28 cellular contexts compared by ENCODE assay signal in genomic region chr1:214435867-214436266, GRCh38.
"Had no signal": no experiment of that assay in that cellular context is flagged by ENCODE, and none has a peak within 500 bp of the region (broad histone marks: within the 10 kb centered on the region; RNA-seq: fewer than 3 reads in every experiment).

No MANE protein-coding gene starts in this region.

- H3K27ac ChIP-seq: brain microvascular endothelial cell, colonic mucosa, epithelial cell of prostate, esophagus squamous epithelium, gastroesophageal sphincter, WERI-Rb-1 had no signal

- H3K36me3 ChIP-seq: brain microvascular endothelial cell, colonic mucosa, esophagus squamous epithelium, gastroesophageal sphincter, WERI-Rb-1 had no signal

- H3K4me3 ChIP-seq: colonic mucosa, esophagus squamous epithelium, gastroesophageal sphincter had no signal

- H3K9me3 ChIP-seq: colonic mucosa, esophagus squamous epithelium, gastroesophageal sphincter had no signal

- H3K4me3 Mint-ChIP-seq: activated B cell treated with CpG ODN at 0.5 μM for 24 hours; activated CD4-positive, alpha-beta memory T cell treated with anti-CD3 and anti-CD28 coated beads, Interleukin-2, amount 10 ng/mL, durations not matched to agents 7 days and 5 days; activated CD4-positive, alpha-beta T cell treated with anti-CD3 and anti-CD28 coated beads, Interleukin-2, amount 10 ng/mL, durations not matched to agents 7 days and 5 days; activated naive CD4-positive, alpha-beta T cell treated with anti-CD3 and anti-CD28 coated beads, Interleukin-2, amount 10 ng/mL, durations not matched to agents 7 days and 5 days; activated naive CD8-positive, alpha-beta T cell; activated T-cell treated with anti-CD3 and anti-CD28 coated beads, Interleukin-2, amount 50 U/mL, for 4 hours; activated T-helper 17 cell treated with anti-CD3 and anti-CD28 coated beads, Interleukin-2, amount 50 U/mL, for 72 hours had no signal

- H3K27me3 ChIP-seq: brain microvascular endothelial cell, colonic mucosa, esophagus squamous epithelium, gastroesophageal sphincter had no signal

- H3K27ac Mint-ChIP-seq: activated B cell treated with CpG ODN at 0.5 μM for 24 hours; activated CD4-positive, alpha-beta memory T cell treated with anti-CD3 and anti-CD28 coated beads, Interleukin-2, amount 10 ng/mL, durations not matched to agents 7 days and 5 days; activated CD4-positive, alpha-beta T cell treated with anti-CD3 and anti-CD28 coated beads, Interleukin-2, amount 10 ng/mL, durations not matched to agents 7 days and 5 days; activated naive CD4-positive, alpha-beta T cell treated with anti-CD3 and anti-CD28 coated beads, Interleukin-2, amount 10 ng/mL, durations not matched to agents 7 days and 5 days; activated naive CD8-positive, alpha-beta T cell; activated T-helper 17 cell treated with anti-CD3 and anti-CD28 coated beads, Interleukin-2, amount 50 U/mL, for 72 hours had no signal

- H3K27me3 Mint-ChIP-seq: activated CD4-positive, alpha-beta memory T cell treated with anti-CD3 and anti-CD28 coated beads, Interleukin-2, amount 10 ng/mL, durations not matched to agents 7 days and 5 days; activated CD4-positive, alpha-beta T cell treated with anti-CD3 and anti-CD28 coated beads, Interleukin-2, amount 10 ng/mL, durations not matched to agents 7 days and 5 days; activated naive CD4-positive, alpha-beta T cell treated with anti-CD3 and anti-CD28 coated beads, Interleukin-2, amount 10 ng/mL, durations not matched to agents 7 days and 5 days had no signal

- H3K9me3 Mint-ChIP-seq: activated B cell treated with CpG ODN at 0.5 μM for 24 hours; activated naive CD4-positive, alpha-beta T cell treated with anti-CD3 and anti-CD28 coated beads, Interleukin-2, amount 10 ng/mL, durations not matched to agents 7 days and 5 days; activated T-cell treated with anti-CD3 and anti-CD28 coated beads, Interleukin-2, amount 50 U/mL, for 4 hours; activated T-helper 17 cell treated with anti-CD3 and anti-CD28 coated beads, Interleukin-2, amount 50 U/mL, for 72 hours had no signal

- DNase-seq: activated B cell treated with CpG ODN at 0.5 μM for 24 hours; activated CD4-positive, alpha-beta memory T cell treated with anti-CD3 and anti-CD28 coated beads, Interleukin-2, amount 10 ng/mL, durations not matched to agents 7 days and 5 days; activated CD4-positive, alpha-beta T cell treated with anti-CD3 and anti-CD28 coated beads, Interleukin-2, amount 10 ng/mL, durations not matched to agents 7 days and 5 days; activated CD4-positive, alpha-beta T cell treated with anti-CD3 and anti-CD28 coated beads, Interleukin-2, amount 50 U/mL, for 4 hours; activated effector memory CD4-positive, alpha-beta T cell treated with anti-CD3 and anti-CD28 coated beads, Interleukin-2, amount 50 U/mL, for 16 hours; activated naive CD4-positive, alpha-beta T cell treated with anti-CD3 and anti-CD28 coated beads, Interleukin-2, amount 10 ng/mL, durations not matched to agents 7 days and 5 days; activated T-cell treated with anti-CD3 and anti-CD28 coated beads, Interleukin-2, amount 50 U/mL, for 4 hours; amniotic stem cell; anterior cingulate cortex; brain microvascular endothelial cell; caudate nucleus; colonic mucosa; effector CD8-positive, alpha-beta T cell; esophagus squamous epithelium; foreskin melanocyte; head of caudate nucleus; hippocampal formation; T-helper 2 cell; WERI-Rb-1 had no signal

- H3K36me3 Mint-ChIP-seq: activated naive CD4-positive, alpha-beta T cell treated with anti-CD3 and anti-CD28 coated beads, Interleukin-2, amount 10 ng/mL, durations not matched to agents 7 days and 5 days had no signal

- FAIRE-seq: astrocyte, endometrium, endothelial cell of umbilical vein, TTC549 had no signal

- ATAC-seq: activated CD4-positive, CD25-positive, alpha-beta regulatory T cell treated with anti-CD3 and anti-CD28 coated beads, Interleukin-2, amount 50 U/mL, for 24 hours; activated T-cell treated with anti-CD3 and anti-CD28 coated beads, Interleukin-2, amount 50 U/mL, for 4 hours; activated T-helper 17 cell treated with anti-CD3 and anti-CD28 coated beads, Interleukin-2, amount 50 U/mL, for 72 hours; gastroesophageal sphincter had no signal
